Comparison of ENCODE assay signal across 10 cellular contexts in genomic region chr11:57199330-57199729, GRCh38. TPM values are rescaled to one million over a fixed set of nuclear protein-coding genes. Genes with fewer than 3 reads are reported as not detected.
"Had no signal": no experiment of that assay in that cellular context is flagged by ENCODE, and none has a peak within 500 bp of the region (broad histone marks: within the 10 kb centered on the region; RNA-seq: fewer than 3 reads in every experiment).

No MANE protein-coding gene starts in this region.

- ATAC-seq: HCT116 had no signal

- H3K27ac Mint-ChIP-seq: HFFc6, IgD-negative memory B cell had no signal

- H3K4me1 ChIP-seq: HAP-1 had no signal

- H3K4me3 Mint-ChIP-seq: HFFc6, IgD-negative memory B cell had no signal

- H3K36me3 Mint-ChIP-seq: IgD-negative memory B cell had no signal

- DNase-seq: GM23248, GOT3, H7, HFFc6, KBM-7 had no signal

- H3K4me3 ChIP-seq: GM23248, HAP-1 had no signal

- H3K9me3 ChIP-seq: HAP-1 had no signal

- H3K9me3 Mint-ChIP-seq: HFFc6 had no signal

- H3K36me3 ChIP-seq: HAP-1 had no signal

- H2AFZ ChIP-seq: GM23248 had no signal

- H3K9ac ChIP-seq: GM23248 had no signal

- H3K27ac ChIP-seq: GM23248 had no signal

RNA-seq across cellular contexts. Expression of gene LRRC55, which starts 17.6 kb away (rescaled TPM):
- total RNA-seq: GM23248, H4, HFFc6, HT-29 had no signal
- polyA plus RNA-seq: GM23248, IgD-negative memory B cell had no signal

RNA-seq across cellular contexts. Expression of gene APLNR, which starts 37.7 kb away (rescaled TPM):
- total RNA-seq: GM23248, HFFc6, HT-29 had no signal
- polyA plus RNA-seq: IgD-negative memory B cell had no signal
